In the genomic region with DNA sequence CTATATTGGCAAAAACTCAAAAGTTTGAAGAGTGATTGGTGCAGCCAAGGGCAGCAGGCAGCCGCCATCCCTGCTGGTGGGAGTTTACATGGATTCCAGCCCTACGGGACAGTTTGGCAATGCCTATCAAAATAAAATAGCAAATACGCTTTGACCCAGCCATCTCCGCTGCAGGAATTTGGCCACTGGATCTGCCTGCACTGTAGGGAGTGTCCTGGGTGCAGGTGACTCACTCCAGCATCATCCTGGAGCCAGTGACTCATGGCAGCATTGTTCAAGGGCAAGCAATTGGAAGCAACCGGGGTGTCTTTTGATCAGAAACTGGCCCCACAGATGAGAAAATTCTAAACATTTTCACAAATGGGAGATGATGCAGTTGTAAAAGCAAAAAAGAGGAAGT, we compare ENCODE assay signal across 8 cellular contexts. TPM values are rescaled to one million over a fixed set of nuclear protein-coding genes. Genes with fewer than 3 reads are reported as not detected.
DNase-seq lines count a peak whose midpoint lies in the region; ATAC-seq and TF ChIP-seq lines count a peak whose summit lies in the region.

No MANE protein-coding gene starts in this region.

- ATAC-seq in body of pancreas (peak; percentile 87), right lobe of liver (peak; percentile 61 to 99 (median 70)), HG03571 (IDR thresholded peaks at IDR 0.05; ENCODE audit: unreplicated experiment) (no peak), left ventricle myocardium superior (no peak), HG02840 (IDR thresholded peaks at IDR 0.05; ENCODE audit: low FRiP score, unreplicated experiment) (no peak)

- CTCF ChIA-PET in AG04449 (lab: Yijun Ruan, JAX): no interaction called here

- no peak for TF ChIP-seq CTCF in AG04449 (IDR thresholded peaks at IDR 0.05; ENCODE audit: insufficient read depth, low read length, missing control alignments)
- no peak for TF ChIP-seq CTCF in body of pancreas (IDR thresholded peaks at IDR 0.05)
- TF ChIP-seq CTCF in right lobe of liver (IDR thresholded peaks at IDR 0.05): no peak

- H3K4me1 ChIP-seq in body of pancreas (no peaks in the 10 kb centered on the region), right lobe of liver (peaks cover 0 to 7% (median 0%) of the 10 kb centered on the region in 4 donors)

- peak overlapping the region in 2 of 4 donors; percentile 31 to 44 for H3K27ac ChIP-seq in body of pancreas
- H3K27ac ChIP-seq in right lobe of liver: no peak overlapping the region

- TF ChIP-seq POLR2A in body of pancreas (IDR thresholded peaks at IDR 0.05) (no peak), right lobe of liver (IDR thresholded peaks at IDR 0.05) (no peak)

- H3K4me3 ChIP-seq in AG04449 (ENCODE audit: low read depth, low read length) (peak overlapping the region; percentile 23), body of pancreas (no peak overlapping the region), right lobe of liver (no peak overlapping the region)

- no peaks in the 10 kb centered on the region for H3K36me3 ChIP-seq in body of pancreas (replicated peaks in 1 of 2; ENCODE audit: insufficient read depth in 1 of 2, low read depth in 2 of 2)
- no peaks in the 10 kb centered on the region for H3K36me3 ChIP-seq in right lobe of liver

- POLR2A ChIA-PET in AG04449 (lab: Yijun Ruan, JAX): no interaction called here

- peak; percentile 78 for DNase-seq in AG04449 (ENCODE audit: low read depth, low spot score)
- peak; percentile 97 for DNase-seq in HS-5 (ENCODE audit: low read depth)
- peak; percentile 29 to 80 (median 57) for DNase-seq in body of pancreas
- peak in 2 of 3 donors; percentile 46 to 78 for DNase-seq in right lobe of liver
- DNase-seq in SHP77 (lab: John Stamatoyannopoulos, UW): no peak
- DNase-seq in left ventricle myocardium superior: no peak

- H3K9me3 ChIP-seq in body of pancreas (no peaks in the 10 kb centered on the region), right lobe of liver (no peaks in the 10 kb centered on the region)

- no peaks in the 10 kb centered on the region for H3K27me3 ChIP-seq in body of pancreas
- H3K27me3 ChIP-seq in right lobe of liver: no peaks in the 10 kb centered on the region

- 27 to 35% methylated on average over 5 of the region's 5 CpGs for WGBS in body of pancreas, 2 donors
- WGBS in right lobe of liver (ENCODE audit: insufficient coverage, low coverage, low lambda C conversion rate, missing lambda C conversion rate): 42% methylated on average over 5 of the region's 5 CpGs

- intact Hi-C loops in body of pancreas (cut with DNase I) (no loop called here), right lobe of liver (cut with DNase I) (no loop called here), left ventricle myocardium superior (cut with micrococcal nuclease) (no loop called here)

RNA-seq across cellular contexts. Expression of a gene that starts 24.6 kb away (rescaled TPM):
- total RNA-seq in body of pancreas (1 to 10 TPM; 4.9 to 7.0 TPM), right lobe of liver (10 to 100 TPM; 16.4 to 20.9 (median 20.2) TPM), left ventricle myocardium superior (not detected)

RNA-seq across cellular contexts. Expression of a gene that starts 44.0 kb away (rescaled TPM):
- not detected for total RNA-seq in body of pancreas
- not detected for total RNA-seq in right lobe of liver
- not detected for total RNA-seq in left ventricle myocardium superior

Comparison
In these comparisons a context has a peak if more than half of its experiments do, and no peak if none do; other contexts are left out.
1. DNase-seq: peak in AG04449 (single experiment), HS-5 (single experiment), body of pancreas (4 of 4) and right lobe of liver (2 of 3); none in SHP77 (0 of 2) and left ventricle myocardium superior (single experiment).
2. ATAC-seq: peak in body of pancreas (single experiment) and right lobe of liver (4 of 4); none in HG03571 (single experiment), left ventricle myocardium superior (single experiment) and HG02840 (single experiment).